In genomic region chr5:150503977-150504620, GRCh38 we compare ENCODE assay signal across 11 cellular contexts. TPM values are rescaled to one million over a fixed set of nuclear protein-coding genes. Genes with fewer than 3 reads are reported as not detected.
DNase-seq lines count a peak whose midpoint lies in the region; ATAC-seq and TF ChIP-seq lines count a peak whose summit lies in the region.
"Had no signal": no experiment of that assay in that cellular context is flagged by ENCODE, and none has a peak within 500 bp of the region (broad histone marks: within the 10 kb centered on the region; RNA-seq: fewer than 3 reads in every experiment).

No MANE protein-coding gene starts in this region.

- peak overlapping the region; percentile 70 to 89 for H3K27ac ChIP-seq in coronary artery
- peak overlapping the region; percentile 78 for H3K27ac ChIP-seq in lower lobe of right lung
- H3K27ac ChIP-seq in thyroid gland = peak overlapping the region; percentile 95 to 98 (median 96)

- TF ChIP-seq POLR2A in thyroid gland (IDR thresholded peaks at IDR 0.05) = no peak

- H3K4me1 ChIP-seq in lower lobe of right lung = peaks cover 98% of the 10 kb centered on the region
- H3K4me1 ChIP-seq in thyroid gland = peaks cover 95 to 100% of the 10 kb centered on the region in 2 donors

- DNase-seq in NCI-H2227 treated with DMSO at 0.1 percent for 48 hours (lab: John Stamatoyannopoulos, UW) = peak; percentile 1
- peak; percentile 92 for DNase-seq in coronary artery (ENCODE audit: low spot score)
- peak; percentile 91 for DNase-seq in lower lobe of right lung
- peak; percentile 99 to 100 for DNase-seq in thyroid gland
- DNase-seq in foreskin melanocyte = no peak
- DNase-seq in hepatic stellate cell (ENCODE audit: low spot score) = no peak
- DNase-seq: NCI-H1436, retina had no signal

- H3K9me3 ChIP-seq in lower lobe of right lung = no peaks in the 10 kb centered on the region
- H3K9me3 ChIP-seq in thyroid gland = no peaks in the 10 kb centered on the region

- H3K4me3 ChIP-seq in coronary artery (no peak overlapping the region), lower lobe of right lung (no peak overlapping the region), thyroid gland (replicated peaks in 1 of 3) (no peak overlapping the region)

- intact Hi-C loops in lower lobe of right lung (cut with DNase I) (no loop called here), thyroid gland (cut with DNase I) (no loop called here)

- H3K36me3 ChIP-seq in lower lobe of right lung = no peaks in the 10 kb centered on the region
- H3K36me3 ChIP-seq in thyroid gland = no peaks in the 10 kb centered on the region

- peak; percentile 88 to 90 for ATAC-seq in lower lobe of right lung
- ATAC-seq in GM19452 (IDR thresholded peaks at IDR 0.05; ENCODE audit: unreplicated experiment) = no peak
- ATAC-seq in HG03442 (IDR thresholded peaks at IDR 0.05; ENCODE audit: unreplicated experiment) = no peak
- ATAC-seq: activated CD4-positive, CD25-positive, alpha-beta regulatory T cell treated with anti-CD3 and anti-CD28 coated beads, Interleukin-2, amount 50 U/mL, for 24 hours had no signal

- H3K27me3 ChIP-seq in lower lobe of right lung (ENCODE audit: low read depth) (no peaks in the 10 kb centered on the region), thyroid gland (no peaks in the 10 kb centered on the region)

- TF ChIP-seq CTCF in coronary artery (IDR thresholded peaks at IDR 0.05) (no peak), lower lobe of right lung (IDR thresholded peaks at IDR 0.05) (no peak), thyroid gland (IDR thresholded peaks at IDR 0.05) (no peak)

- WGBS in thyroid gland, 2 donors = 9 to 12% methylated on average over 8 to 9 of the region's 9 CpGs

RNA-seq across cellular contexts. Expression of gene NDST1, which starts 3.8 kb away (rescaled TPM):
- 117 TPM for total RNA-seq in lower lobe of right lung
- total RNA-seq in thyroid gland = 100 to 1,000 TPM in 2 of 4 donors, 10 to 100 TPM in 2; 84.9 to 171 (median 113) TPM

RNA-seq across cellular contexts. Expression of gene RPS14, which starts 54.6 kb away (rescaled TPM):
- total RNA-seq in lower lobe of right lung = 1,651 TPM
- total RNA-seq in thyroid gland = 1,000 to 10,000 TPM; 2,017 to 5,540 (median 2,786) TPM

Comparison
In these comparisons a context has a peak if more than half of its experiments do, and no peak if none do; other contexts are left out.
1. DNase-seq: peak in NCI-H2227 treated with DMSO at 0.1 percent for 48 hours (single experiment), coronary artery (single experiment), lower lobe of right lung (single experiment) and thyroid gland (2 of 2); none in foreskin melanocyte (single experiment) and hepatic stellate cell (single experiment).
2. ATAC-seq: peak in lower lobe of right lung (2 of 2); none in GM19452 (single experiment) and HG03442 (single experiment).
3. Peak in every context shown above with its lines, with median percentiles within 50 percentile points of each other: H3K27ac ChIP-seq.